ENCODE assay signal across 1 cellular context in genomic region chr9:69759478-69760277, GRCh38.
A peak's percentile ranks its signal among the peaks of the same experiment; 100 is the strongest.
TF ChIP-seq lines count a peak whose summit lies in the region.

TSS of gene PTAR1 (minus strand) at chr9:69760011. CDS start at chr9:69759938, 73 bp downstream.

TF ChIP-seq in HepG2, 621 proteins besides CTCF, POLR2A, EP300 and RAD21 (continued from another document and continues in another):
- TF ChIP-seq ZNF800 (CRISPR knock-in tag; IDR thresholded peaks at IDR 0.05) (no peak), JARID2 (CRISPR knock-in tag; IDR thresholded peaks at IDR 0.05; ENCODE audit: insufficient replicate concordance) (no peak), NRL (CRISPR knock-in tag; IDR thresholded peaks at IDR 0.05; ENCODE audit: borderline replicate concordance) (no peak), ZNF629 (CRISPR knock-in tag; conservative IDR thresholded peaks at IDR 0.05) (no peak), GRHL1 (CRISPR knock-in tag; conservative IDR thresholded peaks at IDR 0.05) (no peak), FUBP1 (CRISPR knock-in tag; IDR thresholded peaks at IDR 0.05; ENCODE audit: borderline replicate concordance) (no peak), SP1 (IDR thresholded peaks at IDR 0.05) (no peak), SP1 (CRISPR knock-in tag; IDR thresholded peaks at IDR 0.05) (peak; percentile 49; the same call in 1 of the 2 replicates), RFX5 (IDR thresholded peaks at IDR 0.05; ENCODE audit: low read depth, low read length) (no peak), EHMT2 (IDR thresholded peaks at IDR 0.05; ENCODE audit: borderline replicate concordance, low read depth, low read length) (no peak), ZFP1 (CRISPR knock-in tag; IDR thresholded peaks at IDR 0.05) (no peak), RFXAP (CRISPR knock-in tag; IDR thresholded peaks at IDR 0.05; ENCODE audit: borderline replicate concordance) (peak; percentile 25; the same call in 1 of the 2 replicates), SOX13 (IDR thresholded peaks at IDR 0.05) (no peak), SOX13 (CRISPR knock-in tag; conservative IDR thresholded peaks at IDR 0.05 in 1 of 2, IDR thresholded peaks at IDR 0.05 in 1 of 2) (no peak), EED (CRISPR knock-in tag; IDR thresholded peaks at IDR 0.05) (no peak), NR2F6 (IDR thresholded peaks at IDR 0.05) (no peak), NR2F6 (CRISPR knock-in tag; IDR thresholded peaks at IDR 0.05) (no peak), IRF9 (CRISPR knock-in tag; IDR thresholded peaks at IDR 0.05; ENCODE audit: borderline replicate concordance) (peak; percentile 49; the same call in 1 of the 2 replicates), HCFC1 (IDR thresholded peaks at IDR 0.05; ENCODE audit: low read depth, low read length) (0 out of 2 replicates have a peak, but pooled peaks have one; percentile 19), ZNF441 (CRISPR knock-in tag; IDR thresholded peaks at IDR 0.05; ENCODE audit: borderline replicate concordance) (no peak; the same call in 1 of the 2 replicates), KAT8 (CRISPR knock-in tag; IDR thresholded peaks at IDR 0.05) (peak; percentile 55; the same call in 1 of the 2 replicates), FOXM1 (CRISPR knock-in tag; IDR thresholded peaks at IDR 0.05) (no peak), ZNF530 (CRISPR knock-in tag; IDR thresholded peaks at IDR 0.05; ENCODE audit: low read depth) (no peak), PRDM10 (CRISPR knock-in tag; IDR thresholded peaks at IDR 0.05; ENCODE audit: low read depth) (no peak), TOE1 (CRISPR knock-in tag; IDR thresholded peaks at IDR 0.05) (no peak), CBX1 (IDR thresholded peaks at IDR 0.05; ENCODE audit: low read depth) (no peak), MEIS2 (CRISPR knock-in tag; IDR thresholded peaks at IDR 0.05) (no peak), TFDP2 (CRISPR knock-in tag; IDR thresholded peaks at IDR 0.05) (no peak), NCOA1 (CRISPR knock-in tag; IDR thresholded peaks at IDR 0.05) (no peak), ZNF30 (CRISPR knock-in tag; IDR thresholded peaks at IDR 0.05) (no peak), ZNF12 (CRISPR knock-in tag; IDR thresholded peaks at IDR 0.05) (no peak), HNRNPK (IDR thresholded peaks at IDR 0.05; ENCODE audit: low read depth, low read length, poor library complexity, severe bottlenecking) (no peak), ZNF512 (CRISPR knock-in tag; IDR thresholded peaks at IDR 0.05) (no peak), ZC3H4 (CRISPR knock-in tag; IDR thresholded peaks at IDR 0.05; ENCODE audit: borderline replicate concordance) (no peak), JUNB (CRISPR knock-in tag; IDR thresholded peaks at IDR 0.05; ENCODE audit: borderline replicate concordance) (no peak), MAX (IDR thresholded peaks at IDR 0.05) (peak; percentile 62), ZSCAN5A (CRISPR knock-in tag; IDR thresholded peaks at IDR 0.05; ENCODE audit: borderline replicate concordance) (no peak; the same call in 1 of the 2 replicates), GLI4 (CRISPR knock-in tag; IDR thresholded peaks at IDR 0.05; ENCODE audit: borderline replicate concordance) (peak; percentile 53; the same call in 1 of the 2 replicates), ZNF543 (CRISPR knock-in tag; IDR thresholded peaks at IDR 0.05) (peak; percentile 85), CREB3 (CRISPR knock-in tag; IDR thresholded peaks at IDR 0.05) (no peak), ZNF367 (CRISPR knock-in tag; IDR thresholded peaks at IDR 0.05; ENCODE audit: borderline replicate concordance) (no peak; the same call in 1 of the 2 replicates)
